19 cellular contexts compared by ENCODE assay signal in the genomic region with DNA sequence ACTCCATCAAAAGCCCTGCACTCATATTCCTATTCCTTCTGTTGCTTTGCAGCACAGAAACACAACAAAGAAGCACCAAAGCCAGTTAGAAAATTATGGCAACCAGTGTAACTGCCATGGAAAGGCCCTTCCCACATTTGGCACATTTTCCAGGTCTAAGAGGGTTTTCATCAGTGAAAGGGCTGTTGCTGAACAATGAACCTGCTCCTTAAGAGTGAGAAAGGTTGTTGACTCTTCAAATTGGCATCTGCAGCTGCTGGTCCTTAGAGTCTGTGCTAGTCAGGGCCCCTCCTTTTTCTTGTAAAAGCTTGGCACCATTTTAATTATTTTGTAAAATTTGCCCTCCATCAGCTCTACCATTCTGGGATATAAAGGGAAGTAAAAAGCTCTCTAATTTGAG.
DNase-seq lines count a peak whose midpoint lies in the region; ATAC-seq and TF ChIP-seq lines count a peak whose summit lies in the region.
"Had no signal": no experiment of that assay in that cellular context is flagged by ENCODE, and none has a peak within 500 bp of the region (broad histone marks: within the 10 kb centered on the region; RNA-seq: fewer than 3 reads in every experiment).

No MANE protein-coding gene starts in this region.

- no peaks in the 10 kb centered on the region for H3K9me2 ChIP-seq in PC-9 (ENCODE audit: insufficient read depth)

- H3K4me3 ChIP-seq in left ventricle myocardium inferior (no peak overlapping the region), PC-9 (no peak overlapping the region)
- H3K4me3 ChIP-seq: BLaER1, mucosa of descending colon, tibial artery had no signal

- CTCF ChIA-PET in PC-9 (lab: Charles Lee): no interaction called here

- no peaks in the 10 kb centered on the region for H3F3A ChIP-seq in PC-9 (ENCODE audit: insufficient read depth, low read depth)

- in situ Hi-C loops in GM13976 (cut with MboI; ENCODE audit: low sequenced_read_pairs, unreplicated experiment): no loop called here

- H3K27ac ChIP-seq in left ventricle myocardium inferior (replicated peaks): peak overlapping the region; percentile 27
- H3K27ac ChIP-seq in PC-9: no peak overlapping the region
- H3K27ac ChIP-seq: BLaER1, tibial artery had no signal

- H3K36me3 ChIP-seq in left ventricle myocardium inferior: no peaks in the 10 kb centered on the region
- no peaks in the 10 kb centered on the region for H3K36me3 ChIP-seq in PC-9 (ENCODE audit: low read depth)
- H3K36me3 ChIP-seq: BLaER1, tibial artery had no signal

- H3K4me1 ChIP-seq in left ventricle myocardium inferior (peaks cover 28% of the 10 kb centered on the region), PC-9 (replicated peaks; ENCODE audit: insufficient read depth) (no peaks in the 10 kb centered on the region)
- H3K4me1 ChIP-seq: BLaER1, tibial artery had no signal

- POLR2A ChIA-PET in PC-9 (lab: Charles Lee; ENCODE audit: unreplicated experiment): interaction anchor here (0.6 kb wide), 1 partner anchor 523 kb away, joined by 10 read pairs; no protein-coding TSS in a partner anchor

- intact Hi-C loops in left ventricle myocardium inferior (cut with micrococcal nuclease): no loop called here
- intact Hi-C loops in Right ventricle myocardium inferior (cut with DNase I): no loop called here
- intact Hi-C loops in PC-9 (cut with micrococcal nuclease; ENCODE audit: unreplicated experiment): no loop called here

- H3K27me3 ChIP-seq in left ventricle myocardium inferior (ENCODE audit: low read depth): no peaks in the 10 kb centered on the region
- no peaks in the 10 kb centered on the region for H3K27me3 ChIP-seq in PC-9 (ENCODE audit: insufficient read depth, low read depth)
- H3K27me3 ChIP-seq: BLaER1, tibial artery had no signal

- H4K20me1 ChIP-seq in PC-9 (ENCODE audit: insufficient read depth): no peaks in the 10 kb centered on the region
- H4K20me1 ChIP-seq: BLaER1 had no signal

- no peak for TF ChIP-seq CTCF in left ventricle myocardium inferior (IDR thresholded peaks at IDR 0.05; ENCODE audit: borderline replicate concordance)
- no peak for TF ChIP-seq CTCF in GM13976 (IDR thresholded peaks at IDR 0.05; ENCODE audit: borderline replicate concordance, control extremely low read depth, extremely low read depth, insufficient read depth, missing control alignments)
- no peak for TF ChIP-seq CTCF in PC-9 (conservative IDR thresholded peaks at IDR 0.05)

- BruUV-seq in PC-9 (replicated peaks; lab: Mats Ljungman, UMichigan): no TSS peak

- DNase-seq in left ventricle myocardium inferior (no peak), Right ventricle myocardium inferior (ENCODE audit: missing footprints) (no peak), NCI-H2107 (lab: John Stamatoyannopoulos, UW) (peak; percentile 72), SHP77 (lab: John Stamatoyannopoulos, UW) (peak; percentile 62 to 77), GM13976 (ENCODE audit: low spot score) (no peak), NCI-H1048 (lab: John Stamatoyannopoulos, UW) (no peak), PC-9 (no peak)
- DNase-seq in stimulated activated CD4-positive, alpha-beta T cell treated with anti-CD3 and anti-CD28 coated beads, Interleukin-2, amount 100 ng/mL, for 48 hours: no peak
- DNase-seq: 8988T; amygdala; cerebellar nuclear complex; left colon; mucosa of descending colon; MV-4-11; Right ventricle myocardium superior; stimulated activated CD4-positive, alpha-beta T cell treated with anti-CD3 and anti-CD28 coated beads, Interleukin-4, amount 100 ng/mL, for 4 hours; T-helper 17 cell; tibial artery had no signal

- H3K79me2 ChIP-seq in PC-9 (ENCODE audit: low read depth): no peaks in the 10 kb centered on the region

- ATAC-seq in Right ventricle myocardium inferior: no peak
- ATAC-seq: left colon, mucosa of descending colon, T-helper 17 cell had no signal

- no peak overlapping the region for H3K4me2 ChIP-seq in PC-9
- H3K4me2 ChIP-seq: BLaER1 had no signal

- no peak overlapping the region for H2AFZ ChIP-seq in PC-9

- H3K9me3 ChIP-seq in left ventricle myocardium inferior (replicated peaks): no peaks in the 10 kb centered on the region
- H3K9me3 ChIP-seq in PC-9 (ENCODE audit: insufficient read depth, low read depth): no peaks in the 10 kb centered on the region
- H3K9me3 ChIP-seq: BLaER1, mucosa of descending colon, tibial artery had no signal

Comparison
In these comparisons a context has a peak if more than half of its experiments do, and no peak if none do; other contexts are left out.
1. DNase-seq: peak in NCI-H2107 (single experiment) and SHP77 (2 of 2); none in left ventricle myocardium inferior (single experiment), Right ventricle myocardium inferior (single experiment), GM13976 (single experiment), NCI-H1048 (single experiment), PC-9 (0 of 2) and stimulated activated CD4-positive, alpha-beta T cell treated with anti-CD3 and anti-CD28 coated beads, Interleukin-2, amount 100 ng/mL, for 48 hours (0 of 2).